In genomic region chr9:79611091-79611614, GRCh38 we compare ENCODE assay signal across 8 cellular contexts. TPM values are rescaled to one million over a fixed set of nuclear protein-coding genes. Genes with fewer than 3 reads are reported as not detected.
DNase-seq lines count a peak whose midpoint lies in the region; ATAC-seq lines count a peak whose summit lies in the region.

No MANE protein-coding gene starts in this region.

- H3K4me2 ChIP-seq in BLaER1 treated with 17β-estradiol and CSF1 and Interleukin-3, amounts not matched to agents 10 nM and 100 nM: peak overlapping the region; percentile 56 to 91 (median 87)

- H3K27ac ChIP-seq in BLaER1 treated with 17β-estradiol and CSF1 and Interleukin-3, amounts not matched to agents 10 nM and 100 nM: peak overlapping the region; percentile 72 to 98 (median 92)
- peak overlapping the region; percentile 57 for H3K27ac ChIP-seq in HUES64 (ENCODE audit: low read depth, low read length)

- no peaks in the 10 kb centered on the region for H3K27me3 ChIP-seq in BLaER1 treated with 17β-estradiol and CSF1 and Interleukin-3, amounts not matched to agents 10 nM and 100 nM
- H3K27me3 ChIP-seq in HUES64 (ENCODE audit: insufficient read depth, low read length): no peaks in the 10 kb centered on the region

- peaks cover 0 to 43% (median 30%) of the 10 kb centered on the region in 11 experiments; a peak in 19 of 22 replicates for H3K36me3 ChIP-seq in BLaER1 treated with 17β-estradiol and CSF1 and Interleukin-3, amounts not matched to agents 10 nM and 100 nM
- peaks cover 8% of the 10 kb centered on the region; the same call in 1 of the 2 replicates for H3K36me3 ChIP-seq in HUES64 (ENCODE audit: insufficient read depth, low read length)

- peaks cover 67 to 82% (median 77%) of the 10 kb centered on the region in 10 experiments for H3K4me1 ChIP-seq in BLaER1 treated with 17β-estradiol and CSF1 and Interleukin-3, amounts not matched to agents 10 nM and 100 nM
- H3K4me1 ChIP-seq in HUES64 (ENCODE audit: insufficient read depth, low read length): peaks cover 58% of the 10 kb centered on the region

- peak overlapping the region; percentile 31 to 84 (median 74); a peak in 21 of 22 replicates for H3K9ac ChIP-seq in BLaER1 treated with 17β-estradiol and CSF1 and Interleukin-3, amounts not matched to agents 10 nM and 100 nM
- H3K9ac ChIP-seq in HUES64 (ENCODE audit: low read depth, low read length): no peak overlapping the region; the same call in 1 of the 2 replicates

- DNase-seq in cerebellar cortex (ENCODE audit: low spot score) (peak; percentile 76), renal cortical epithelial cell (ENCODE audit: low read depth) (peak; percentile 89), COLO829 (ENCODE audit: low spot score) (no peak), RKO (ENCODE audit: low spot score) (no peak), GM19240 (ENCODE audit: insufficient read length, low spot score) (no peak)

- peak overlapping the region in 4 of 10 experiments; percentile 18 to 49 (median 32); a peak in 8 of 20 replicates for H3K4me3 ChIP-seq in BLaER1 treated with 17β-estradiol and CSF1 and Interleukin-3, amounts not matched to agents 10 nM and 100 nM
- H3K4me3 ChIP-seq in HUES64 (ENCODE audit: low read length): no peak overlapping the region

- peaks cover 0 to 64% (median 0%) of the 10 kb centered on the region in 11 experiments; a peak in 4 of 22 replicates for H4K20me1 ChIP-seq in BLaER1 treated with 17β-estradiol and CSF1 and Interleukin-3, amounts not matched to agents 10 nM and 100 nM

- peaks cover 14 to 17% (median 15%) of the 10 kb centered on the region in 11 experiments; a peak in 20 of 22 replicates for H3K9me3 ChIP-seq in BLaER1 treated with 17β-estradiol and CSF1 and Interleukin-3, amounts not matched to agents 10 nM and 100 nM (replicated peaks in 1 of 11)
- peaks cover 3% of the 10 kb centered on the region; the same call in 1 of the 2 replicates for H3K9me3 ChIP-seq in HUES64 (ENCODE audit: insufficient read depth, low read depth, low read length)

- WGBS in HUES64: 77% methylated on average over 1 of the region's 1 CpG

- ATAC-seq in GM21515 (IDR thresholded peaks at IDR 0.05; ENCODE audit: unreplicated experiment): peak; percentile 67

RNA-seq across cellular contexts. Expression of gene TLE4, which starts 39.4 kb away (rescaled TPM):
- 29.7 TPM for polyA plus RNA-seq in HUES64 (2013, experiment 1 of 2)
- 51.9 TPM for polyA plus RNA-seq in HUES64 (2013, experiment 2 of 2)
- total RNA-seq in renal cortical epithelial cell: 8.1 and 9.6 TPM in 2 replicates

Comparison
In these comparisons a context has a peak if more than half of its experiments do, and no peak if none do; other contexts are left out.
1. DNase-seq: peak in cerebellar cortex (single experiment) and renal cortical epithelial cell (single experiment); none in COLO829 (single experiment), RKO (single experiment) and GM19240 (single experiment).